In the genomic region with DNA sequence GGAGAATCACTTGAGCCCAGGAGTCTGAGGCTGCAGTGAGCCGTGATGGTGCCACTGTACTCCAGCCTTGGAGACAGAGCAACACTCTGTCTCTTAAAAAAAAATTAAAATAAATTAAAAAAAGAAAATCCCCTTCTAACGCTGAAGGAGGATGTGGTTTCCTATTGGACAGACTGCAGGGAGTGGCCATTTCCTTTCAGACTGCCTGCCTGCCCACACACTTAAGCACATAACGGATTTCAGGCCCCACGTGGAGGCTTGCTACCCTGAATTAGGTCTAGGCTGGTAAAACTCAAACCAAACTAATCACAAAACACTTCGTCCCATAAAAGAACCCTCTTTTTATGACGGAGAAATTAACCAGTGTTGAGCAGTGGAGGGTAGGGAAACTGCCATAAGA, we compare ENCODE assay signal across 10 cellular contexts. TPM values are rescaled to one million over a fixed set of nuclear protein-coding genes. Genes with fewer than 3 reads are reported as not detected.
A peak's percentile ranks its signal among the peaks of the same experiment; 100 is the strongest.
DNase-seq lines count a peak whose midpoint lies in the region; ATAC-seq and TF ChIP-seq lines count a peak whose summit lies in the region.
"Had no signal": no experiment of that assay in that cellular context is flagged by ENCODE, and none has a peak within 500 bp of the region (broad histone marks: within the 10 kb centered on the region; RNA-seq: fewer than 3 reads in every experiment).

No MANE protein-coding gene starts in this region.

- ATAC-seq in GM19351 (IDR thresholded peaks at IDR 0.05; ENCODE audit: unreplicated experiment) (peak; percentile 89), HG03175 (IDR thresholded peaks at IDR 0.05; ENCODE audit: unreplicated experiment) (peak; percentile 60), HG03571 (IDR thresholded peaks at IDR 0.05; ENCODE audit: unreplicated experiment) (no peak)

- H3K4me1 ChIP-seq in SJCRH30 = no peaks in the 10 kb centered on the region
- H3K4me1 ChIP-seq in prostate gland (replicated peaks) = no peaks in the 10 kb centered on the region

- peak overlapping the region; percentile 71 for H3K27ac Mint-ChIP-seq in activated T-helper 2 cell treated with anti-CD3 and anti-CD28 coated beads, Interferon-gamma antibody, Interleukin-2, Interleukin-4, amounts not matched to agents 10 μg/mL and 5 μg/mL and 100 μg/mL, durations not matched to agents 14 hours and 24 hours and 36 hours

- no peaks in the 10 kb centered on the region for H3K27me3 Mint-ChIP-seq in activated T-helper 2 cell treated with anti-CD3 and anti-CD28 coated beads, Interferon-gamma antibody, Interleukin-2, Interleukin-4, amounts not matched to agents 10 μg/mL and 5 μg/mL and 100 μg/mL, durations not matched to agents 14 hours and 24 hours and 36 hours (ENCODE audit: low read depth)

- intact Hi-C loops in activated T-helper 2 cell treated with anti-CD3 and anti-CD28 coated beads, Interferon-gamma antibody, Interleukin-2, Interleukin-4, amounts not matched to agents 10 μg/mL and 5 μg/mL and 100 μg/mL, durations not matched to agents 14 hours and 24 hours and 36 hours (cut with micrococcal nuclease) = loop anchor here (1.0 kb wide), 1 partner anchor 43 kb away; no protein-coding TSS in a partner anchor
- intact Hi-C loops in prostate gland (cut with DNase I) = no loop called here

- H3K9me3 Mint-ChIP-seq in activated T-helper 2 cell treated with anti-CD3 and anti-CD28 coated beads, Interferon-gamma antibody, Interleukin-2, Interleukin-4, amounts not matched to agents 10 μg/mL and 5 μg/mL and 100 μg/mL, durations not matched to agents 14 hours and 24 hours and 36 hours = no peaks in the 10 kb centered on the region

- H3K9me3 ChIP-seq in SJCRH30 (replicated peaks) (no peaks in the 10 kb centered on the region), prostate gland (no peaks in the 10 kb centered on the region)
- H3K9me3 ChIP-seq: Caco-2 had no signal

- no peak overlapping the region for H3K4me3 Mint-ChIP-seq in activated T-helper 2 cell treated with anti-CD3 and anti-CD28 coated beads, Interferon-gamma antibody, Interleukin-2, Interleukin-4, amounts not matched to agents 10 μg/mL and 5 μg/mL and 100 μg/mL, durations not matched to agents 14 hours and 24 hours and 36 hours (ENCODE audit: low read depth)

- 79% methylated on average over 6 of the region's 6 CpGs for WGBS in prostate gland

- H3K36me3 Mint-ChIP-seq in activated T-helper 2 cell treated with anti-CD3 and anti-CD28 coated beads, Interferon-gamma antibody, Interleukin-2, Interleukin-4, amounts not matched to agents 10 μg/mL and 5 μg/mL and 100 μg/mL, durations not matched to agents 14 hours and 24 hours and 36 hours (ENCODE audit: low read depth) = peaks cover 22% of the 10 kb centered on the region

- DNase-seq in CMK (ENCODE audit: low read depth) = peak; percentile 20
- peak; percentile 47 for DNase-seq in activated T-helper 2 cell treated with anti-CD3 and anti-CD28 coated beads, Interferon-gamma antibody, Interleukin-2, Interleukin-4, amounts not matched to agents 10 μg/mL and 5 μg/mL and 100 μg/mL, durations not matched to agents 14 hours and 24 hours and 36 hours (ENCODE audit: low spot score)
- DNase-seq in SJCRH30 = no peak
- no peak for DNase-seq in prostate gland (ENCODE audit: low spot score)
- DNase-seq in kidney tubule cell (ENCODE audit: low spot score) = no peak
- DNase-seq: Caco-2 had no signal

- no peaks in the 10 kb centered on the region for H3K27me3 ChIP-seq in SJCRH30
- H3K27me3 ChIP-seq in prostate gland (replicated peaks; ENCODE audit: insufficient read depth) = no peaks in the 10 kb centered on the region

- no peak for TF ChIP-seq POLR2A in prostate gland (IDR thresholded peaks at IDR 0.05)

- TF ChIP-seq CTCF in prostate gland (IDR thresholded peaks at IDR 0.05) = no peak

- H3K4me1 Mint-ChIP-seq in activated T-helper 2 cell treated with anti-CD3 and anti-CD28 coated beads, Interferon-gamma antibody, Interleukin-2, Interleukin-4, amounts not matched to agents 10 μg/mL and 5 μg/mL and 100 μg/mL, durations not matched to agents 14 hours and 24 hours and 36 hours (ENCODE audit: low read depth) = peaks cover 42% of the 10 kb centered on the region

- no peak overlapping the region for H3K4me3 ChIP-seq in SJCRH30
- H3K4me3 ChIP-seq in prostate gland = no peak overlapping the region

- H3K36me3 ChIP-seq in SJCRH30 = no peaks in the 10 kb centered on the region
- H3K36me3 ChIP-seq in prostate gland = no peaks in the 10 kb centered on the region

- no peak overlapping the region for H3K27ac ChIP-seq in SJCRH30
- no peak overlapping the region for H3K27ac ChIP-seq in prostate gland
- H3K27ac ChIP-seq: KMS-11 had no signal

RNA-seq across cellular contexts. Expression of a gene that starts 34.0 kb away (rescaled TPM):
- 281 and 293 TPM in 2 replicates for total RNA-seq in activated T-helper 2 cell treated with anti-CD3 and anti-CD28 coated beads, Interferon-gamma antibody, Interleukin-2, Interleukin-4, amounts not matched to agents 10 μg/mL and 5 μg/mL and 100 μg/mL, durations not matched to agents 14 hours and 24 hours and 36 hours
- 0.53 and 1.2 TPM in 2 replicates for total RNA-seq in SJCRH30 (2014; rRNA removed; shearing (Covaris generic))
- 10 to 100 TPM; 10.4 to 19.9 TPM for total RNA-seq in prostate gland

Comparison
In these comparisons a context has a peak if more than half of its experiments do, and no peak if none do; other contexts are left out.
1. DNase-seq: peak in CMK (single experiment) and activated T-helper 2 cell treated with anti-CD3 and anti-CD28 coated beads, Interferon-gamma antibody, Interleukin-2, Interleukin-4, amounts not matched to agents 10 μg/mL and 5 μg/mL and 100 μg/mL, durations not matched to agents 14 hours and 24 hours and 36 hours (single experiment); none in SJCRH30 (0 of 2), prostate gland (single experiment) and kidney tubule cell (single experiment).
2. RNA of a gene that starts 34.0 kb away (total RNA-seq): 281 to 293 TPM in activated T-helper 2 cell treated with anti-CD3 and anti-CD28 coated beads, Interferon-gamma antibody, Interleukin-2, Interleukin-4, amounts not matched to agents 10 μg/mL and 5 μg/mL and 100 μg/mL, durations not matched to agents 14 hours and 24 hours and 36 hours; 10.4 to 19.9 TPM in prostate gland and 0.53 to 1.2 TPM in SJCRH30; every median in the first group is over 10 times any median in the second.